In genomic region chr10:74827694-74828093, GRCh38 we compare ENCODE assay signal across 8 cellular contexts. TPM values are rescaled to one million over a fixed set of nuclear protein-coding genes. Genes with fewer than 3 reads are reported as not detected.
DNase-seq lines count a peak whose midpoint lies in the region; TF ChIP-seq lines count a peak whose summit lies in the region.

No MANE protein-coding gene starts in this region.

- 80 to 88% methylated on average over 7 of the region's 7 CpGs for WGBS in endodermal cell (ENCODE audit: insufficient coverage in 1 of 2, insufficient read length in 1 of 2), 2 experiments
- 85 to 89% (median 88%) methylated on average over 7 of the region's 7 CpGs for WGBS in ovary, 3 donors

- H2AFZ ChIP-seq in MM.1S (ENCODE audit: low read length), result no peak overlapping the region

- TF ChIP-seq CTCF in MM.1S (IDR thresholded peaks at IDR 0.05; ENCODE audit: low read length), result no peak
- TF ChIP-seq CTCF in endodermal cell (conservative IDR thresholded peaks at IDR 0.05), result no peak
- TF ChIP-seq CTCF in ovary (IDR thresholded peaks at IDR 0.05), result no peak
- TF ChIP-seq CTCF in Peyer's patch (IDR thresholded peaks at IDR 0.05), result no peak

- peaks cover 0 to 5% (median 0%) of the 10 kb centered on the region in 8 donors for H3K9me3 Mint-ChIP-seq in CD4-positive, alpha-beta memory T cell
- no peaks in the 10 kb centered on the region for H3K9me3 Mint-ChIP-seq in endodermal cell

- H3K27ac Mint-ChIP-seq in CD4-positive, alpha-beta memory T cell, result peak overlapping the region; percentile 80 to 99 (median 93)
- no peak overlapping the region for H3K27ac Mint-ChIP-seq in endodermal cell

- H3K27ac ChIP-seq in CD4-positive, alpha-beta memory T cell (ENCODE audit: low read depth, low read length), result peak overlapping the region; percentile 71
- no peak overlapping the region for H3K27ac ChIP-seq in MM.1S (ENCODE audit: low read length)
- H3K27ac ChIP-seq in endodermal cell (ENCODE audit: low read depth, low read length), result no peak overlapping the region
- peak overlapping the region in 1 of 2 donors; percentile 53 for H3K27ac ChIP-seq in ovary
- peak overlapping the region in 2 of 4 donors; percentile 96 to 100 for H3K27ac ChIP-seq in Peyer's patch

- H3K4me2 ChIP-seq in MM.1S (ENCODE audit: low read depth, low read length), result peak overlapping the region; percentile 96

- peaks cover 47% of the 10 kb centered on the region for H3K79me2 ChIP-seq in MM.1S (ENCODE audit: low read length)

- peak overlapping the region in 1 of 2 donors; percentile 62 for H3K4me3 ChIP-seq in CD4-positive, alpha-beta memory T cell (ENCODE audit: low read length in 2 of 2)
- H3K4me3 ChIP-seq in MM.1S (ENCODE audit: low read length) (peak overlapping the region; percentile 85), endodermal cell (ENCODE audit: low read length) (peak overlapping the region; percentile 87), ovary (peak overlapping the region; percentile 97), Peyer's patch (peak overlapping the region in 2 of 4 donors; percentile 91 to 94)

- no peaks in the 10 kb centered on the region for H3K9me2 ChIP-seq in MM.1S (replicated peaks; ENCODE audit: insufficient read depth, low read length)

- POLR2A ChIA-PET in CD4-positive, alpha-beta memory T cell (lab: Charles Lee; ENCODE audit: partially characterized antibody), result interaction anchor here (2.0 to 6.0 kb wide), 2 partner anchors 14 to 240 kb away, joined by 8 to 58 read pairs; no protein-coding TSS in a partner anchor

- no peaks in the 10 kb centered on the region for H3K27me3 Mint-ChIP-seq in CD4-positive, alpha-beta memory T cell
- no peaks in the 10 kb centered on the region for H3K27me3 Mint-ChIP-seq in endodermal cell (ENCODE audit: insufficient read depth)

- H3F3A ChIP-seq in MM.1S (ENCODE audit: insufficient read depth, low read length), result 0 out of 2 replicates have a peak, but pooled peaks cover 5% of the 10 kb centered on the region

- TF ChIP-seq EP300 in ovary (IDR thresholded peaks at IDR 0.05), result no peak

- H3K9ac ChIP-seq in MM.1S (ENCODE audit: low read length), result no peak overlapping the region
- peak overlapping the region; percentile 19 for H3K9ac ChIP-seq in endodermal cell (ENCODE audit: extremely low read depth, low read length, poor library complexity, severe bottlenecking)

- TF ChIP-seq POLR2A in ovary (IDR thresholded peaks at IDR 0.05) (no peak), Peyer's patch (IDR thresholded peaks at IDR 0.05) (no peak)

- peaks cover 53 to 74% (median 56%) of the 10 kb centered on the region in 4 donors for H3K4me1 Mint-ChIP-seq in CD4-positive, alpha-beta memory T cell
- H3K4me1 Mint-ChIP-seq in endodermal cell, result peaks cover 24% of the 10 kb centered on the region

- peak overlapping the region; percentile 87 to 96 (median 92) for H3K4me3 Mint-ChIP-seq in CD4-positive, alpha-beta memory T cell
- H3K4me3 Mint-ChIP-seq in endodermal cell, result peak overlapping the region; percentile 78

- no peaks in the 10 kb centered on the region for H3K9me3 ChIP-seq in CD4-positive, alpha-beta memory T cell (ENCODE audit: control insufficient read depth in 1 of 2, low read length in 2 of 2)
- H3K9me3 ChIP-seq in MM.1S (replicated peaks; ENCODE audit: insufficient read depth, low read length), result no peaks in the 10 kb centered on the region
- no peaks in the 10 kb centered on the region for H3K9me3 ChIP-seq in endodermal cell (ENCODE audit: control insufficient read depth, low read length)
- no peaks in the 10 kb centered on the region for H3K9me3 ChIP-seq in ovary
- H3K9me3 ChIP-seq in Peyer's patch, result no peaks in the 10 kb centered on the region

- H3K36me3 Mint-ChIP-seq in CD4-positive, alpha-beta memory T cell, result peaks cover 5 to 12% of the 10 kb centered on the region in 2 donors
- H3K36me3 Mint-ChIP-seq in endodermal cell (ENCODE audit: low read depth), result no peaks in the 10 kb centered on the region

- DNase-seq in CD4-positive, alpha-beta memory T cell, result no peak
- DNase-seq in MM.1S (no peak), endodermal cell (no peak), ovary (peak in 1 of 5 donors; percentile 41), NCI-H2029 (lab: John Stamatoyannopoulos, UW) (no peak), Peyer's patch (no peak), NCI-H1048 (lab: John Stamatoyannopoulos, UW) (no peak), hepatic stellate cell (ENCODE audit: low spot score) (no peak)

- CTCF ChIA-PET in CD4-positive, alpha-beta memory T cell (lab: Charles Lee; ENCODE audit: partially characterized antibody), result interaction anchor here (1.2 kb wide), 1 partner anchor 88 kb away, joined by 3 read pairs; no protein-coding TSS in a partner anchor

- H3K36me3 ChIP-seq in CD4-positive, alpha-beta memory T cell (ENCODE audit: insufficient read depth, low read length), result no peaks in the 10 kb centered on the region
- H3K36me3 ChIP-seq in MM.1S (replicated peaks; ENCODE audit: insufficient read depth, low read length) (no peaks in the 10 kb centered on the region), endodermal cell (ENCODE audit: control insufficient read depth, insufficient read depth, low read length) (no peaks in the 10 kb centered on the region), ovary (no peaks in the 10 kb centered on the region), Peyer's patch (no peaks in the 10 kb centered on the region)

- intact Hi-C loops in CD4-positive, alpha-beta memory T cell (cut with micrococcal nuclease), result loop anchor here (2.0 to 10.0 kb wide), 6 partner anchors 27 to 1580 kb away; partner anchors contain the start of genes CHCHD1, DNAJC9, VCL and ZSWIM8
- intact Hi-C loops in ovary (cut with DNase I), result loop anchor here in 2 of 4 donors (5.0 to 10.0 kb wide), 2 partner anchors 277 to 675 kb away; partner anchors contain the start of genes ADK (in 1 of the 2) and AP3M1 (in 1 of the 2)

- no peaks in the 10 kb centered on the region for H4K20me1 ChIP-seq in MM.1S (ENCODE audit: insufficient read depth, low read length)

- peaks cover 46% of the 10 kb centered on the region for H3K4me1 ChIP-seq in CD4-positive, alpha-beta memory T cell (ENCODE audit: insufficient read depth, low read length)
- no peaks in the 10 kb centered on the region for H3K4me1 ChIP-seq in MM.1S (ENCODE audit: low read length)
- H3K4me1 ChIP-seq in endodermal cell (ENCODE audit: control insufficient read depth, insufficient read depth, low read length), result peaks cover 11% of the 10 kb centered on the region
- peaks cover 7% of the 10 kb centered on the region for H3K4me1 ChIP-seq in ovary (ENCODE audit: insufficient read depth)
- peaks cover 4 to 28% (median 7%) of the 10 kb centered on the region in 4 donors for H3K4me1 ChIP-seq in Peyer's patch

- no peaks in the 10 kb centered on the region for H3K27me3 ChIP-seq in CD4-positive, alpha-beta memory T cell (ENCODE audit: insufficient read depth, low read length)
- no peaks in the 10 kb centered on the region for H3K27me3 ChIP-seq in MM.1S (replicated peaks; ENCODE audit: insufficient read depth, low read length)
- H3K27me3 ChIP-seq in endodermal cell (ENCODE audit: control insufficient read depth, insufficient read depth, low read length, poor library complexity, severe bottlenecking), result no peaks in the 10 kb centered on the region
- no peaks in the 10 kb centered on the region for H3K27me3 ChIP-seq in ovary
- H3K27me3 ChIP-seq in Peyer's patch, result no peaks in the 10 kb centered on the region

RNA-seq across cellular contexts. Expression of gene KAT6B, which starts 1.3 kb away (rescaled TPM):
- 10 to 100 TPM; 63.6 to 63.9 TPM for total RNA-seq in CD4-positive, alpha-beta memory T cell
- polyA plus RNA-seq in CD4-positive, alpha-beta memory T cell, result 10 to 100 TPM; 10.9 to 41.3 TPM
- 10 to 100 TPM; 25.3 to 39.1 TPM for total RNA-seq in endodermal cell
- polyA plus RNA-seq in endodermal cell (2013, experiment 1 of 2), result 23.4 TPM
- 15.4 TPM for polyA plus RNA-seq in endodermal cell (2013, experiment 2 of 2)
- 10 to 100 TPM; 43.1 to 61.6 (median 52.1) TPM for total RNA-seq in ovary
- 10 to 100 TPM; 14.9 to 25.1 TPM for polyA plus RNA-seq in ovary
- 10 to 100 TPM; 45.4 to 94.9 (median 62.9) TPM for total RNA-seq in Peyer's patch
